In genomic region chr13:75566658-75567057, GRCh38 we compare ENCODE assay signal across 9 cellular contexts. TPM values are rescaled to one million over a fixed set of nuclear protein-coding genes. Genes with fewer than 3 reads are reported as not detected.
DNase-seq lines count a peak whose midpoint lies in the region; ATAC-seq and TF ChIP-seq lines count a peak whose summit lies in the region.
"Had no signal": no experiment of that assay in that cellular context is flagged by ENCODE, and none has a peak within 500 bp of the region (broad histone marks: within the 10 kb centered on the region; RNA-seq: fewer than 3 reads in every experiment).

No MANE protein-coding gene starts in this region.

- peaks cover 2 to 20% (median 13%) of the 10 kb centered on the region in 4 donors for H3K36me3 ChIP-seq in liver (ENCODE audit: control insufficient read depth in 4 of 4, insufficient read depth in 3 of 4, low read depth in 1 of 4, low read length in 3 of 4)

- in situ Hi-C loops in astrocyte of the cerebellum (cut with HindIII; ENCODE audit: low sequenced_read_pairs): no loop called here

- DNase-seq in DMS114 treated with DMSO at 0.1 percent for 48 hours (lab: John Stamatoyannopoulos, UW; ENCODE audit: unreplicated experiment) (peak; percentile 6), HT-29 (ENCODE audit: low spot score) (peak; percentile 56), astrocyte of the cerebellum (ENCODE audit: low read depth) (peak; percentile 39), NCI-H345 (lab: John Stamatoyannopoulos, UW) (no peak), NCI-H524 treated with DMSO at 0.1 percent for 48 hours (lab: John Stamatoyannopoulos, UW) (no peak)
- no peak for DNase-seq in activated CD8-positive, alpha-beta memory T cell treated with anti-CD3 and anti-CD28 coated beads, Interleukin-2, amount 50 U/mL, for 48 hours
- DNase-seq: effector CD4-positive, alpha-beta T cell had no signal

- TF ChIP-seq RAD21 in liver (IDR thresholded peaks at IDR 0.05): peak; percentile 19 to 21

- no peak for ATAC-seq in HG02970 (IDR thresholded peaks at IDR 0.05; ENCODE audit: low FRiP score, unreplicated experiment)

- no peaks in the 10 kb centered on the region for H3K27me3 ChIP-seq in liver (ENCODE audit: control insufficient read depth in 4 of 4, insufficient read depth in 4 of 4, low read length in 3 of 4)

- H3K4me3 ChIP-seq in astrocyte of the cerebellum (ENCODE audit: low read depth, low read length) (no peak overlapping the region), liver (ENCODE audit: low read depth in 1 of 3, low read length in 3 of 3) (no peak overlapping the region)

- TF ChIP-seq CTCF in astrocyte of the cerebellum (IDR thresholded peaks at IDR 0.05; ENCODE audit: low read depth, low read length, missing control alignments) (peak; percentile 21), liver (IDR thresholded peaks at IDR 0.05; ENCODE audit: low read depth, low read length, missing input control) (no peak)

- no peak overlapping the region for H3K27ac ChIP-seq in liver (ENCODE audit: low read depth in 1 of 2, low read length in 2 of 2)

- H3K9me3 ChIP-seq in liver (ENCODE audit: control insufficient read depth in 4 of 4, low read length in 3 of 4): no peaks in the 10 kb centered on the region

- no peak overlapping the region for H3K9ac ChIP-seq in liver (ENCODE audit: low read depth in 1 of 2, low read length in 2 of 2)

- no peaks in the 10 kb centered on the region for H3K4me1 ChIP-seq in liver (ENCODE audit: control insufficient read depth in 4 of 4, insufficient read depth in 4 of 4, low read length in 3 of 4)

TF ChIP-seq in liver, 16 proteins besides CTCF, POLR2A, EP300 and RAD21:
- no peak for TF ChIP-seq TAF1 (conservative IDR thresholded peaks at IDR 0.05)
- TF ChIP-seq YY1 (IDR thresholded peaks at IDR 0.05): no peak
- no peak for TF ChIP-seq FOXA1 (IDR thresholded peaks at IDR 0.05)
- no peak for TF ChIP-seq SP1 (IDR thresholded peaks at IDR 0.05)
- TF ChIP-seq, protein P1, sequence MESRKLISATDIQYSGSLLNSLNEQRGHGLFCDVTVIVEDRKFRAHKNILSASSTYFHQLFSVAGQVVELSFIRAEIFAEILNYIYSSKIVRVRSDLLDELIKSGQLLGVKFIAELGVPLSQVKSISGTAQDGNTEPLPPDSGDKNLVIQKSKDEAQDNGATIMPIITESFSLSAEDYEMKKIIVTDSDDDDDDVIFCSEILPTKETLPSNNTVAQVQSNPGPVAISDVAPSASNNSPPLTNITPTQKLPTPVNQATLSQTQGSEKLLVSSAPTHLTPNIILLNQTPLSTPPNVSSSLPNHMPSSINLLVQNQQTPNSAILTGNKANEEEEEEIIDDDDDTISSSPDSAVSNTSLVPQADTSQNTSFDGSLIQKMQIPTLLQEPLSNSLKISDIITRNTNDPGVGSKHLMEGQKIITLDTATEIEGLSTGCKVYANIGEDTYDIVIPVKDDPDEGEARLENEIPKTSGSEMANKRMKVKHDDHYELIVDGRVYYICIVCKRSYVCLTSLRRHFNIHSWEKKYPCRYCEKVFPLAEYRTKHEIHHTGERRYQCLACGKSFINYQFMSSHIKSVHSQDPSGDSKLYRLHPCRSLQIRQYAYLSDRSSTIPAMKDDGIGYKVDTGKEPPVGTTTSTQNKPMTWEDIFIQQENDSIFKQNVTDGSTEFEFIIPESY (IDR thresholded peaks at IDR 0.05): no peak
- TF ChIP-seq REST (IDR thresholded peaks at IDR 0.05): no peak
- TF ChIP-seq HNF4A (conservative IDR thresholded peaks at IDR 0.05): no peak
- no peak for TF ChIP-seq RXRA (IDR thresholded peaks at IDR 0.05)
- no peak for TF ChIP-seq HNF4G (IDR thresholded peaks at IDR 0.05)

RNA-seq across cellular contexts. Expression of gene UCHL3, which starts 17.1 kb away (rescaled TPM):
- 54.7 and 59.0 TPM in 2 replicates for total RNA-seq in HT-29 (2014; rRNA removed; shearing (Covaris generic))
- total RNA-seq in liver: 10 to 100 TPM; 13.1 to 15.6 TPM
- 10 to 100 TPM; 23.7 to 55.8 TPM for polyA plus RNA-seq in liver

RNA-seq across cellular contexts. Expression of gene COMMD6, which starts 29.0 kb away (rescaled TPM):
- total RNA-seq in HT-29 (2014; rRNA removed; shearing (Covaris generic)): 37.6 and 50.9 TPM in 2 replicates
- 10 to 100 TPM; 10.1 to 33.9 TPM for total RNA-seq in liver
- 100 to 1,000 TPM in 1 of 2 donors, 10 to 100 TPM in 1; 54.9 to 149 TPM for polyA plus RNA-seq in liver

Comparison
In these comparisons a context has a peak if more than half of its experiments do, and no peak if none do; other contexts are left out.
1. DNase-seq: peak in DMS114 treated with DMSO at 0.1 percent for 48 hours (single experiment), HT-29 (single experiment) and astrocyte of the cerebellum (single experiment); none in activated CD8-positive, alpha-beta memory T cell treated with anti-CD3 and anti-CD28 coated beads, Interleukin-2, amount 50 U/mL, for 48 hours (single experiment), NCI-H345 (single experiment) and NCI-H524 treated with DMSO at 0.1 percent for 48 hours (single experiment).